ENCODE assay signal across 14 cellular contexts in genomic region chr17:49213803-49214202, GRCh38. TPM values are rescaled to one million over a fixed set of nuclear protein-coding genes. Genes with fewer than 3 reads are reported as not detected.
A peak's percentile ranks its signal among the peaks of the same experiment; 100 is the strongest.
DNase-seq lines count a peak whose midpoint lies in the region; ATAC-seq, FAIRE-seq and TF ChIP-seq lines count a peak whose summit lies in the region.
"Had no signal": no experiment of that assay in that cellular context is flagged by ENCODE, and none has a peak within 500 bp of the region (broad histone marks: within the 10 kb centered on the region; RNA-seq: fewer than 3 reads in every experiment).

No MANE protein-coding gene starts in this region.

- H3K4me1 Mint-ChIP-seq in activated CD4-positive, alpha-beta T cell treated with anti-CD3 and anti-CD28 coated beads, Interleukin-2, amount 10 ng/mL, durations not matched to agents 24 days and 14 days, result peaks cover 77% of the 10 kb centered on the region
- H3K4me1 Mint-ChIP-seq in activated naive CD8-positive, alpha-beta T cell treated with anti-CD3 and anti-CD28 coated beads, Interleukin-2, amount 10 ng/mL, durations not matched to agents 7 days and 5 days, result peaks cover 60% of the 10 kb centered on the region
- H3K4me1 Mint-ChIP-seq in natural killer cell treated with Interleukin-12 subunit alpha and Interleukin-12 subunit beta and Interleukin-15 and Interleukin-18, amount 100 ng/mL, for 72 hours (ENCODE audit: low read depth in 2 of 2), result peaks cover 80 to 86% of the 10 kb centered on the region in 2 donors

- H3K27ac Mint-ChIP-seq in activated CD4-positive, alpha-beta T cell treated with anti-CD3 and anti-CD28 coated beads, Interleukin-2, amount 10 ng/mL, durations not matched to agents 24 days and 14 days, result peak overlapping the region; percentile 76
- peak overlapping the region; percentile 88 for H3K27ac Mint-ChIP-seq in activated naive CD8-positive, alpha-beta T cell treated with anti-CD3 and anti-CD28 coated beads, Interleukin-2, amount 10 ng/mL, durations not matched to agents 7 days and 5 days
- peak overlapping the region; percentile 76 to 79 for H3K27ac Mint-ChIP-seq in natural killer cell treated with Interleukin-12 subunit alpha and Interleukin-12 subunit beta and Interleukin-15 and Interleukin-18, amount 100 ng/mL, for 72 hours

- H3K4me3 Mint-ChIP-seq in activated CD4-positive, alpha-beta T cell treated with anti-CD3 and anti-CD28 coated beads, Interleukin-2, amount 10 ng/mL, durations not matched to agents 24 days and 14 days, result peak overlapping the region; percentile 95
- peak overlapping the region; percentile 99 for H3K4me3 Mint-ChIP-seq in activated naive CD8-positive, alpha-beta T cell treated with anti-CD3 and anti-CD28 coated beads, Interleukin-2, amount 10 ng/mL, durations not matched to agents 7 days and 5 days
- H3K4me3 Mint-ChIP-seq in natural killer cell treated with Interleukin-12 subunit alpha and Interleukin-12 subunit beta and Interleukin-15 and Interleukin-18, amount 100 ng/mL, for 72 hours, result peak overlapping the region; percentile 90

- intact Hi-C loops in activated CD4-positive, alpha-beta T cell treated with anti-CD3 and anti-CD28 coated beads, Interleukin-2, amount 10 ng/mL, durations not matched to agents 24 days and 14 days (cut with micrococcal nuclease), result no loop called here

- peaks cover 45% of the 10 kb centered on the region for H3K36me3 Mint-ChIP-seq in activated CD4-positive, alpha-beta T cell treated with anti-CD3 and anti-CD28 coated beads, Interleukin-2, amount 10 ng/mL, durations not matched to agents 24 days and 14 days (ENCODE audit: low read depth)
- peaks cover 52% of the 10 kb centered on the region for H3K36me3 Mint-ChIP-seq in activated naive CD8-positive, alpha-beta T cell treated with anti-CD3 and anti-CD28 coated beads, Interleukin-2, amount 10 ng/mL, durations not matched to agents 7 days and 5 days
- H3K36me3 Mint-ChIP-seq in natural killer cell treated with Interleukin-12 subunit alpha and Interleukin-12 subunit beta and Interleukin-15 and Interleukin-18, amount 100 ng/mL, for 72 hours, result peaks cover 6% of the 10 kb centered on the region

- no peaks in the 10 kb centered on the region for H3K27me3 Mint-ChIP-seq in activated CD4-positive, alpha-beta T cell treated with anti-CD3 and anti-CD28 coated beads, Interleukin-2, amount 10 ng/mL, durations not matched to agents 24 days and 14 days
- H3K27me3 Mint-ChIP-seq in activated naive CD8-positive, alpha-beta T cell treated with anti-CD3 and anti-CD28 coated beads, Interleukin-2, amount 10 ng/mL, durations not matched to agents 7 days and 5 days, result no peaks in the 10 kb centered on the region
- H3K27me3 Mint-ChIP-seq in natural killer cell treated with Interleukin-12 subunit alpha and Interleukin-12 subunit beta and Interleukin-15 and Interleukin-18, amount 100 ng/mL, for 72 hours, result no peaks in the 10 kb centered on the region

- POLR2A ChIA-PET in activated naive CD8-positive, alpha-beta T cell treated with anti-CD3 and anti-CD28 coated beads, Interleukin-2, amount 10 ng/mL, durations not matched to agents 7 days and 5 days (lab: Charles Lee), result interaction anchor here (1.3 to 9.5 kb wide), 3 partner anchors 12 to 34 kb away, joined by 4 to 120 read pairs (median 99); no protein-coding TSS in a partner anchor

- DNase-seq in activated CD4-positive, alpha-beta T cell treated with anti-CD3 and anti-CD28 coated beads, Interleukin-2, amount 10 ng/mL, durations not matched to agents 24 days and 14 days, result no peak
- no peak for DNase-seq in activated CD4-positive, alpha-beta T cell treated with anti-CD3 and anti-CD28 coated beads for 1 hour
- DNase-seq in GM12891 (ENCODE audit: insufficient read length, low spot score), result no peak
- DNase-seq in activated naive CD8-positive, alpha-beta T cell treated with anti-CD3 and anti-CD28 coated beads, Interleukin-2, amount 10 ng/mL, durations not matched to agents 7 days and 5 days, result no peak
- DNase-seq in natural killer cell treated with Interleukin-12 subunit alpha and Interleukin-12 subunit beta and Interleukin-15 and Interleukin-18, amount 100 ng/mL, for 72 hours (ENCODE audit: low spot score), result no peak
- DNase-seq in NCI-H524 (lab: John Stamatoyannopoulos, UW), result no peak
- DNase-seq: KG1, NCI-H748 treated with DMSO at 0.1 percent for 48 hours, Right ventricle myocardium superior, trophoblast cell had no signal

- no peaks in the 10 kb centered on the region for H3K9me3 Mint-ChIP-seq in activated CD4-positive, alpha-beta T cell treated with anti-CD3 and anti-CD28 coated beads, Interleukin-2, amount 10 ng/mL, durations not matched to agents 24 days and 14 days
- no peaks in the 10 kb centered on the region for H3K9me3 Mint-ChIP-seq in activated naive CD8-positive, alpha-beta T cell treated with anti-CD3 and anti-CD28 coated beads, Interleukin-2, amount 10 ng/mL, durations not matched to agents 7 days and 5 days
- H3K9me3 Mint-ChIP-seq in natural killer cell treated with Interleukin-12 subunit alpha and Interleukin-12 subunit beta and Interleukin-15 and Interleukin-18, amount 100 ng/mL, for 72 hours, result no peaks in the 10 kb centered on the region

- no peak for ATAC-seq in activated naive CD8-positive, alpha-beta T cell treated with anti-CD3 and anti-CD28 coated beads, Interleukin-2, amount 10 ng/mL, durations not matched to agents 7 days and 5 days (ENCODE audit: low read depth)
- ATAC-seq in natural killer cell treated with Interleukin-12 subunit alpha and Interleukin-12 subunit beta and Interleukin-15 and Interleukin-18, amount 100 ng/mL, for 72 hours, result no peak
- no peak for ATAC-seq in GM19324 (IDR thresholded peaks at IDR 0.05; ENCODE audit: low FRiP score, unreplicated experiment)
- no peak for ATAC-seq in activated CD4-positive, CD25-positive, alpha-beta regulatory T cell treated with anti-CD3 and anti-CD28 coated beads, Interleukin-2, amount 50 U/mL, for 24 hours
- ATAC-seq: left ventricle myocardium superior had no signal

- no peak for TF ChIP-seq POLR2A in GM12891 (IDR thresholded peaks at IDR 0.05; ENCODE audit: low read depth, low read length)

- no peak for FAIRE-seq in GM12891 (lab: Jason Lieb, UNC)

TF ChIP-seq in GM12891, 5 proteins besides CTCF, POLR2A, EP300 and RAD21:
- TF ChIP-seq PAX5 (IDR thresholded peaks at IDR 0.05; ENCODE audit: insufficient read depth, low read length, severe bottlenecking) (no peak), TAF1 (IDR thresholded peaks at IDR 0.05; ENCODE audit: low read depth, low read length) (no peak), POLR2AphosphoS5 (IDR thresholded peaks at IDR 0.05; ENCODE audit: low read depth, low read length) (no peak), POU2F2 (IDR thresholded peaks at IDR 0.05; ENCODE audit: low read depth, low read length) (peak; percentile 69; the same call in 1 of the 2 replicates), SPI1 (IDR thresholded peaks at IDR 0.05; ENCODE audit: low read depth, low read length) (no peak)

RNA-seq across cellular contexts. Expression of gene ABI3, which starts 3.3 kb away (rescaled TPM):
- total RNA-seq in activated CD4-positive, alpha-beta T cell treated with anti-CD3 and anti-CD28 coated beads, Interleukin-2, amount 10 ng/mL, durations not matched to agents 24 days and 14 days, result 27.8 and 28.4 TPM in 2 replicates
- polyA plus RNA-seq in GM12891 (2012; ENCODE audit: low read depth, missing spikeins), result 34.6 TPM
- total RNA-seq in activated naive CD8-positive, alpha-beta T cell treated with anti-CD3 and anti-CD28 coated beads, Interleukin-2, amount 10 ng/mL, durations not matched to agents 7 days and 5 days, result 10 to 100 TPM; 86.4 to 86.7 TPM
- total RNA-seq in natural killer cell treated with Interleukin-12 subunit alpha and Interleukin-12 subunit beta and Interleukin-15 and Interleukin-18, amount 100 ng/mL, for 72 hours, result 10 to 100 TPM; 26.9 to 54.1 TPM

RNA-seq across cellular contexts. Expression of gene GNGT2, which starts 3.4 kb away (rescaled TPM):
- total RNA-seq in activated CD4-positive, alpha-beta T cell treated with anti-CD3 and anti-CD28 coated beads, Interleukin-2, amount 10 ng/mL, durations not matched to agents 24 days and 14 days, result 18.2 and 19.5 TPM in 2 replicates
- polyA plus RNA-seq in GM12891 (2012; ENCODE audit: low read depth, missing spikeins), result 36.5 TPM
- total RNA-seq in activated naive CD8-positive, alpha-beta T cell treated with anti-CD3 and anti-CD28 coated beads, Interleukin-2, amount 10 ng/mL, durations not matched to agents 7 days and 5 days, result 10 to 100 TPM; 27.9 to 34.2 TPM
- total RNA-seq in natural killer cell treated with Interleukin-12 subunit alpha and Interleukin-12 subunit beta and Interleukin-15 and Interleukin-18, amount 100 ng/mL, for 72 hours, result 10 to 100 TPM; 15.3 to 19.6 TPM

RNA-seq across cellular contexts. Expression of gene PHOSPHO1, which starts 16.8 kb away (rescaled TPM):
- 0.09 TPM in 1 of 2 replicates, not detected in the other for total RNA-seq in activated CD4-positive, alpha-beta T cell treated with anti-CD3 and anti-CD28 coated beads, Interleukin-2, amount 10 ng/mL, durations not matched to agents 24 days and 14 days
- 1.0 TPM for polyA plus RNA-seq in GM12891 (2012; ENCODE audit: low read depth, missing spikeins)
- not detected for total RNA-seq in activated naive CD8-positive, alpha-beta T cell treated with anti-CD3 and anti-CD28 coated beads, Interleukin-2, amount 10 ng/mL, durations not matched to agents 7 days and 5 days
- total RNA-seq in natural killer cell treated with Interleukin-12 subunit alpha and Interleukin-12 subunit beta and Interleukin-15 and Interleukin-18, amount 100 ng/mL, for 72 hours, result not detected
- total RNA-seq: epithelial cell of proximal tubule had no signal
